Comparison of ENCODE assay signal across 22 cellular contexts in the genomic region with DNA sequence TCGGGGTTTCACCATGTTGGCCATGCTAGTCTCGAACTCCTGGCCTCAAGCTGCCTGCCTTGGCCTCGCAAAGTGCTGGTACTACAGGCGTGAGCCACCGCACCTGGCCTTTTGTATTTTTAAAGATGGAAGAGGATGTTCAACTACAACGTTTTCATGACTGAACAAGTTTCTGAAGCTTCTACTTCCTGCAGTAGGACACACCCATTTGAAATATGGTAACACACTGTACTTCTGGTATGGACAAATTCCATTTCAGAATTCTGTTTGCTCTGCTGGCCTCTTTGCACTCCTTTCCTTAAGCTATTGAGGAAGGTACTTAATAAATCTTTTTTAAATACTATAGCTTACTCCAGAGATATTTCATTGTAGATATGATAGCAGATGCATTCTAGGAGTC. TPM values are rescaled to one million over a fixed set of nuclear protein-coding genes. Genes with fewer than 3 reads are reported as not detected.
"Had no signal": no experiment of that assay in that cellular context is flagged by ENCODE, and none has a peak within 500 bp of the region (broad histone marks: within the 10 kb centered on the region; RNA-seq: fewer than 3 reads in every experiment).

No MANE protein-coding gene starts in this region.

- H3K4me1 ChIP-seq: ascending aorta, gastrocnemius medialis, heart right ventricle, prostate gland had no signal

- H3K36me3 ChIP-seq: ascending aorta, gastrocnemius medialis, heart right ventricle, prostate gland had no signal

- ATAC-seq: activated CD4-positive, alpha-beta T cell treated with anti-CD3 and anti-CD28 coated beads for 36 hours; activated CD8-positive, alpha-beta memory T cell treated with anti-CD3 and anti-CD28 coated beads, Interleukin-2, amount 10 ng/mL, durations not matched to agents 7 days and 5 days; gastrocnemius medialis; heart right ventricle; naive thymus-derived CD8-positive, alpha-beta T cell; right cardiac atrium; stimulated activated naive CD8-positive, alpha-beta T cell treated with anti-CD3 and anti-CD28 coated beads, Interleukin-15, amount 100 ng/mL, for 72 hours had no signal

- H3K9me3 ChIP-seq: ascending aorta, gastrocnemius medialis, heart right ventricle, prostate gland had no signal

- H3K4me3 ChIP-seq: ascending aorta, gastrocnemius medialis, heart right ventricle, prostate gland had no signal

- DNase-seq: activated CD4-positive, alpha-beta memory T cell treated with anti-CD3 and anti-CD28 coated beads, Interleukin-2, amount 10 ng/mL, durations not matched to agents 7 days and 5 days; activated CD4-positive, alpha-beta T cell treated with anti-CD3 and anti-CD28 coated beads for 36 hours; activated CD8-positive, alpha-beta memory T cell treated with anti-CD3 and anti-CD28 coated beads, Interleukin-2, amount 10 ng/mL, durations not matched to agents 7 days and 5 days; activated naive CD4-positive, alpha-beta T cell treated with Interleukin-2 at 50 U/mL for 16 hours; activated T-cell treated with anti-CD3 and anti-CD28 coated beads, Interleukin-2, amount 50 U/mL, for 1 hour; cerebellar nuclear complex; cortex of kidney; effector CD4-positive, alpha-beta T cell; gastrocnemius medialis; heart right ventricle; kidney glomerular epithelial cell; mesendoderm; naive thymus-derived CD8-positive, alpha-beta T cell; right cardiac atrium; stimulated activated CD4-positive, alpha-beta T cell treated with anti-CD3 and anti-CD28 coated beads, Interleukin-15, amount 100 ng/mL, for 24 hours; stimulated activated CD4-positive, alpha-beta T cell treated with anti-CD3 and anti-CD28 coated beads, Interleukin-2, amount 100 ng/mL, for 48 hours; stimulated activated naive CD8-positive, alpha-beta T cell treated with anti-CD3 and anti-CD28 coated beads, Interleukin-15, amount 100 ng/mL, for 72 hours; SW 1271; T-helper 2 cell; trophoblast cell had no signal

- H3K27ac ChIP-seq: ascending aorta, gastrocnemius medialis, heart right ventricle, prostate gland had no signal

- H3K27me3 ChIP-seq: ascending aorta, gastrocnemius medialis, heart right ventricle had no signal

RNA-seq across cellular contexts. Expression of gene CDK1, which starts 10.9 kb away (rescaled TPM):
- total RNA-seq: ascending aorta had no signal
